Comparison of ENCODE assay signal across 24 cellular contexts in the genomic region with DNA sequence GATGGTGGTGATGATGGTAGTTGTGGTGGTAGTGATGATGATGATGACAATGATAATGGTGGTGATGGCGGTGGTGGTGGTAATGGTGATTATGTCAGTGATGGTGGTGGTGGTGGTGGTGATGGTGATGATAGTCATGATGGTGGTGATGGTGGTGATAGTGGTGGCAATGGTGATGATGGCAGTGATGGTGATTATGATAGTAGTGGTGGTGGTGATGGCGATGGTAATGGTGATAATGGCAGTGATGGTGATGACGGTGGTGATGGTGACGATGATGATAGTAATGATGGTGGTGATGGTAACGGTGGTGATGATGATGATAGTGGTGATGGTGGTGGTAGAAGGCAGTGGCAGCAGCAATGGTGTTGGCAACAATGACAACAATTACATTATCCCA. TPM values are rescaled to one million over a fixed set of nuclear protein-coding genes. Genes with fewer than 3 reads are reported as not detected.
"Had no signal": no experiment of that assay in that cellular context is flagged by ENCODE, and none has a peak within 500 bp of the region (broad histone marks: within the 10 kb centered on the region; RNA-seq: fewer than 3 reads in every experiment).

No MANE protein-coding gene starts in this region.

- DNase-seq: activated B cell treated with CpG ODN at 0.5 μM for 24 hours; activated CD4-positive, alpha-beta T cell treated with anti-CD3 and anti-CD28 coated beads for 1 hour; activated CD4-positive, alpha-beta T cell treated with anti-CD3 and anti-CD28 coated beads, Interleukin-2, amount 10 ng/mL, durations not matched to agents 24 days and 14 days; activated CD4-positive, alpha-beta T cell treated with anti-CD3 and anti-CD28 coated beads, Interleukin-2, amount 50 U/mL, for 48 hours; activated CD8-positive, alpha-beta memory T cell treated with anti-CD3 and anti-CD28 coated beads, Interleukin-2, amount 10 ng/mL, durations not matched to agents 7 days and 5 days; activated effector memory CD4-positive, alpha-beta T cell treated with Interleukin-2 at 50 U/mL for 16 hours; activated naive CD4-positive, alpha-beta T cell; activated T-cell treated with anti-CD3 and anti-CD28 coated beads, Interleukin-2, amount 50 U/mL, for 24 hours; body of pancreas; Karpas-422; MM.1S; NCI-H1105 treated with DMSO at 0.1 percent for 48 hours; NCI-H1436 treated with DMSO at 0.1 percent for 48 hours; NCI-H187; NCI-H2081; NCI-H446; NCI-H524; Peyer's patch; SHP77 had no signal

- H3K27me3 ChIP-seq: ascending aorta, body of pancreas, Peyer's patch had no signal

- ATAC-seq: activated CD8-positive, alpha-beta memory T cell treated with anti-CD3 and anti-CD28 coated beads, Interleukin-2, amount 10 ng/mL, durations not matched to agents 7 days and 5 days; body of pancreas had no signal

- H3K36me3 Mint-ChIP-seq: activated CD8-positive, alpha-beta memory T cell treated with anti-CD3 and anti-CD28 coated beads, Interleukin-2, amount 10 ng/mL, durations not matched to agents 7 days and 5 days; activated naive CD4-positive, alpha-beta T cell treated with anti-CD3 and anti-CD28 coated beads, Interleukin-2, amount 50 U/mL, for 24 hours had no signal

- H3K9me3 Mint-ChIP-seq: activated naive CD4-positive, alpha-beta T cell treated with anti-CD3 and anti-CD28 coated beads, Interleukin-2, amount 50 U/mL, for 24 hours had no signal

- H3K4me1 ChIP-seq: ascending aorta, body of pancreas, Peyer's patch, SJSA1 had no signal

- H3K27ac ChIP-seq: ascending aorta, body of pancreas, Peyer's patch, SJSA1 had no signal

- H3K27ac Mint-ChIP-seq: activated B cell treated with CpG ODN at 0.5 μM for 24 hours; activated CD4-positive, alpha-beta T cell treated with anti-CD3 and anti-CD28 coated beads, Interleukin-2, amount 10 ng/mL, durations not matched to agents 24 days and 14 days; activated CD8-positive, alpha-beta memory T cell treated with anti-CD3 and anti-CD28 coated beads, Interleukin-2, amount 10 ng/mL, durations not matched to agents 7 days and 5 days; activated naive CD4-positive, alpha-beta T cell treated with anti-CD3 and anti-CD28 coated beads, Interleukin-2, amount 50 U/mL, for 24 hours; activated T-cell treated with anti-CD3 and anti-CD28 coated beads, Interleukin-2, amount 50 U/mL, for 24 hours; activated T-helper 1 cell treated with anti-CD3 and anti-CD28 coated beads, Interleukin-12 subunit alpha, Interleukin-12 subunit beta, Interleukin-2, Interleukin-4 antibody, amounts not matched to agents 30 ng/mL and 10 ng/mL and 1 ng/mL, durations not matched to agents 14 hours and 24 hours and 36 hours; T-helper 1 cell treated with Interleukin-12 subunit alpha and Interleukin-12 subunit beta and Interleukin-4 antibody, amounts not matched to agents 30 μg/mL and 1 μg/mL, for 36 hours had no signal

- H3K27me3 Mint-ChIP-seq: activated CD4-positive, alpha-beta T cell treated with anti-CD3 and anti-CD28 coated beads, Interleukin-2, amount 10 ng/mL, durations not matched to agents 24 days and 14 days; activated CD8-positive, alpha-beta memory T cell treated with anti-CD3 and anti-CD28 coated beads, Interleukin-2, amount 10 ng/mL, durations not matched to agents 7 days and 5 days had no signal

- H3K9me3 ChIP-seq: Peyer's patch, SJSA1 had no signal

- H3K4me3 ChIP-seq: ascending aorta, body of pancreas, Peyer's patch, SJSA1 had no signal

- H3K4me1 Mint-ChIP-seq: activated B cell treated with CpG ODN at 0.5 μM for 24 hours had no signal

- H3K4me3 Mint-ChIP-seq: activated B cell treated with CpG ODN at 0.5 μM for 24 hours; activated CD4-positive, alpha-beta T cell treated with anti-CD3 and anti-CD28 coated beads, Interleukin-2, amount 10 ng/mL, durations not matched to agents 24 days and 14 days; activated CD8-positive, alpha-beta memory T cell treated with anti-CD3 and anti-CD28 coated beads, Interleukin-2, amount 10 ng/mL, durations not matched to agents 7 days and 5 days; activated naive CD4-positive, alpha-beta T cell treated with anti-CD3 and anti-CD28 coated beads, Interleukin-2, amount 50 U/mL, for 24 hours; activated T-cell treated with anti-CD3 and anti-CD28 coated beads, Interleukin-2, amount 50 U/mL, for 24 hours; activated T-helper 1 cell treated with anti-CD3 and anti-CD28 coated beads, Interleukin-12 subunit alpha, Interleukin-12 subunit beta, Interleukin-2, Interleukin-4 antibody, amounts not matched to agents 30 ng/mL and 10 ng/mL and 1 ng/mL, durations not matched to agents 14 hours and 24 hours and 36 hours; T-helper 1 cell treated with Interleukin-12 subunit alpha and Interleukin-12 subunit beta and Interleukin-4 antibody, amounts not matched to agents 30 μg/mL and 1 μg/mL, for 36 hours had no signal

- H3K36me3 ChIP-seq: ascending aorta, Peyer's patch, SJSA1 had no signal

RNA-seq across cellular contexts. Expression of a gene that starts 55.3 kb away (rescaled TPM):
- total RNA-seq: activated CD4-positive, alpha-beta T cell treated with anti-CD3 and anti-CD28 coated beads, Interleukin-2, amount 10 ng/mL, durations not matched to agents 24 days and 14 days; activated CD8-positive, alpha-beta memory T cell treated with anti-CD3 and anti-CD28 coated beads, Interleukin-2, amount 10 ng/mL, durations not matched to agents 7 days and 5 days; activated T-helper 1 cell treated with anti-CD3 and anti-CD28 coated beads, Interleukin-12 subunit alpha, Interleukin-12 subunit beta, Interleukin-2, Interleukin-4 antibody, amounts not matched to agents 30 ng/mL and 10 ng/mL and 1 ng/mL, durations not matched to agents 14 hours and 24 hours and 36 hours; ascending aorta; SJSA1 had no signal
